In the genomic region with DNA sequence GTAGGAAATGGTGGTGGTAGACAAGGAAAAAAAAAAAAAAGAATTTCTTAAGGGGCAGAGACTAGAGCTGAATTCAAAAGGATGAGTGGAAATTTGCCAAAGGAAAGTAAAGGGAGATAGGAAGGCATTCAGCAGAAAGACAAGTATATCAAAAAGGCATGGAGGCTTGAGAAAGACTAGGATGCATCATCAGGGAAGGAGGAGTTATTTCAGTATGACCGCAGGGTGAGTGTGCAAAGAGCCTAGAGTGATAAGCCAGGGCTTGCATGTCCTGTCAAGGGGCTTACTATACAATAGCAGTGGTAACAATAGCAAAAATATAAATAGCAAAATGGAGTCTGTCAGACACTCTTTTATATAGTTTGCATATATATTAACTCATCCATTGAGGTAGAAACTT, we compare ENCODE assay signal across 21 cellular contexts.
DNase-seq lines count a peak whose midpoint lies in the region; ATAC-seq, FAIRE-seq and TF ChIP-seq lines count a peak whose summit lies in the region.
"Had no signal": no experiment of that assay in that cellular context is flagged by ENCODE, and none has a peak within 500 bp of the region (broad histone marks: within the 10 kb centered on the region; RNA-seq: fewer than 3 reads in every experiment).

No MANE protein-coding gene starts in this region.

- no peak for TF ChIP-seq CTCF in choroid plexus epithelial cell (conservative IDR thresholded peaks at IDR 0.05; ENCODE audit: low read depth, low read length)

- H3K9ac ChIP-seq in GM23248, result no peak overlapping the region
- H3K9ac ChIP-seq: KMS-11 had no signal

- DNase-seq in GM23248, result peak; percentile 15
- DNase-seq in NCI-H226, result peak; percentile 89
- peak; percentile 29 for DNase-seq in choroid plexus epithelial cell (ENCODE audit: low read depth)
- DNase-seq in iris pigment epithelial cell (ENCODE audit: low read depth), result peak; percentile 36
- no peak for DNase-seq in nucleus accumbens (lab: John Stamatoyannopoulos, UW)
- DNase-seq in small intestine, result no peak
- no peak for DNase-seq in effector memory CD8-positive, alpha-beta T cell
- DNase-seq in HCEC 1CT, result no peak
- DNase-seq: AML-193; CD4-positive, CD25-positive, alpha-beta regulatory T cell; MM.1S; NCI-H1417; NCI-H2029; NCI-H2171 treated with DMSO at 0.1 percent for 48 hours; NCI-H510A treated with DMSO at 0.1 percent for 48 hours; RPMI8226 had no signal

- H3K9me3 ChIP-seq in GM23248 (ENCODE audit: low read depth), result no peaks in the 10 kb centered on the region
- H3K9me3 ChIP-seq in small intestine (ENCODE audit: control insufficient read depth, low read depth), result no peaks in the 10 kb centered on the region

- H3K4me3 Mint-ChIP-seq in effector memory CD8-positive, alpha-beta T cell, result no peak overlapping the region
- H3K4me3 Mint-ChIP-seq: CD4-positive, CD25-positive, alpha-beta regulatory T cell had no signal

- H3K36me3 Mint-ChIP-seq in effector memory CD8-positive, alpha-beta T cell (ENCODE audit: insufficient read depth), result no peaks in the 10 kb centered on the region

- H3K9me2 ChIP-seq in GM23248 (ENCODE audit: insufficient read depth), result no peaks in the 10 kb centered on the region

- in situ Hi-C loops in GM23248 (cut with MboI), result no loop called here

- peaks cover 8% of the 10 kb centered on the region; the same call in 1 of the 2 replicates for H3K27me3 ChIP-seq in GM23248 (replicated peaks; ENCODE audit: insufficient read depth)
- no peaks in the 10 kb centered on the region for H3K27me3 ChIP-seq in small intestine (ENCODE audit: control insufficient read depth in 2 of 2, insufficient read depth in 2 of 2, low read length in 2 of 2)

- H3K4me1 ChIP-seq in GM23248 (ENCODE audit: insufficient read depth), result no peaks in the 10 kb centered on the region
- H3K4me1 ChIP-seq in small intestine (ENCODE audit: control insufficient read depth in 2 of 2, insufficient read depth in 1 of 2, low read depth in 1 of 2, low read length in 1 of 2), result no peaks in the 10 kb centered on the region

- H3K27ac ChIP-seq in GM23248, result no peak overlapping the region
- no peak overlapping the region for H3K27ac ChIP-seq in small intestine (ENCODE audit: low read depth in 1 of 2, low read length in 1 of 2)
- H3K27ac ChIP-seq: HL-60, KMS-11 had no signal

- no peak for FAIRE-seq in small intestine (lab: Jason Lieb, UNC)
- FAIRE-seq: GM12878, GM18507, HepG2 had no signal

- no peaks in the 10 kb centered on the region for H3K9me3 Mint-ChIP-seq in effector memory CD8-positive, alpha-beta T cell

- no peak for ATAC-seq in effector memory CD8-positive, alpha-beta T cell (replicated peaks)
- ATAC-seq: GM12878, HepG2 had no signal

- H3K36me3 ChIP-seq in GM23248 (ENCODE audit: low read depth) (no peaks in the 10 kb centered on the region), small intestine (ENCODE audit: control insufficient read depth in 2 of 2, insufficient read depth in 2 of 2, low read length in 2 of 2) (no peaks in the 10 kb centered on the region)

- no peaks in the 10 kb centered on the region for H3F3A ChIP-seq in GM23248 (ENCODE audit: insufficient read depth)

- H4K20me1 ChIP-seq in GM23248 (ENCODE audit: insufficient read depth), result no peaks in the 10 kb centered on the region

- H3K27me3 Mint-ChIP-seq in effector memory CD8-positive, alpha-beta T cell, result no peaks in the 10 kb centered on the region

- no peak overlapping the region for H3K4me2 ChIP-seq in GM23248 (ENCODE audit: unreplicated experiment)
- H3K4me2 ChIP-seq: KMS-11 had no signal

- no peak overlapping the region for H3K4me3 ChIP-seq in GM23248
- no peak overlapping the region for H3K4me3 ChIP-seq in choroid plexus epithelial cell (ENCODE audit: low read depth, low read length)
- no peak overlapping the region for H3K4me3 ChIP-seq in small intestine (ENCODE audit: low read depth in 1 of 2, low read length in 2 of 2)
- H3K4me3 ChIP-seq: GM12878 had no signal

- WGBS in GM23248 (ENCODE audit: low coverage in 1 of 2, low lambda C conversion rate in 2 of 2, missing lambda C conversion rate in 2 of 2), 2 experiments, result 57 to 60% methylated on average over 1 of the region's 1 CpG
- 87 to 93% (median 92%) methylated on average over 1 of the region's 1 CpG for WGBS in small intestine, 3 donors

- H3K4me1 Mint-ChIP-seq in effector memory CD8-positive, alpha-beta T cell (ENCODE audit: low read depth in 2 of 2), result no peaks in the 10 kb centered on the region
- H3K4me1 Mint-ChIP-seq: CD4-positive, CD25-positive, alpha-beta regulatory T cell had no signal

- H2AFZ ChIP-seq in GM23248, result no peak overlapping the region

- H3K27ac Mint-ChIP-seq in effector memory CD8-positive, alpha-beta T cell, result no peak overlapping the region

- H3K79me2 ChIP-seq in GM23248 (ENCODE audit: insufficient read depth), result no peaks in the 10 kb centered on the region

Comparison
In these comparisons a context has a peak if more than half of its experiments do, and no peak if none do; other contexts are left out.
1. DNase-seq: peak in GM23248 (single experiment), NCI-H226 (single experiment), choroid plexus epithelial cell (single experiment) and iris pigment epithelial cell (single experiment); none in nucleus accumbens (0 of 56), small intestine (single experiment), effector memory CD8-positive, alpha-beta T cell (0 of 3) and HCEC 1CT (single experiment).